In genomic region chr2:144402282-144402681, GRCh38 we compare ENCODE assay signal across 12 cellular contexts.
DNase-seq lines count a peak whose midpoint lies in the region; ATAC-seq, FAIRE-seq and TF ChIP-seq lines count a peak whose summit lies in the region.
"Had no signal": no experiment of that assay in that cellular context is flagged by ENCODE, and none has a peak within 500 bp of the region (broad histone marks: within the 10 kb centered on the region; RNA-seq: fewer than 3 reads in every experiment).

No MANE protein-coding gene starts in this region.

- no peak overlapping the region for H2BK15ac ChIP-seq in mesenchymal stem cell (ENCODE audit: low read depth, poor library complexity, severe bottlenecking)

- H3K36me3 ChIP-seq in mesenchymal stem cell (ENCODE audit: control insufficient read depth in 1 of 2, insufficient read depth in 2 of 2, low read depth in 1 of 2, low read length in 2 of 2) (peaks cover 6 to 92% of the 10 kb centered on the region in 2 experiments), tibial nerve (peaks cover 7 to 49% (median 9%) of the 10 kb centered on the region in 3 donors)

- 50% methylated on average over 5 of the region's 6 CpGs for WGBS in mesenchymal stem cell
- 44 to 46% methylated on average over 6 of the region's 6 CpGs for WGBS in tibial nerve, 2 donors

- H3K79me1 ChIP-seq in mesenchymal stem cell (replicated peaks; ENCODE audit: low read length, poor library complexity, severe bottlenecking): peaks cover 16% of the 10 kb centered on the region

- no peak overlapping the region for H3K4me2 ChIP-seq in mesenchymal stem cell (ENCODE audit: low read length, poor library complexity, severe bottlenecking)

- H3K14ac ChIP-seq in mesenchymal stem cell (ENCODE audit: low read length in 2 of 2): no peak overlapping the region

- no peak for TF ChIP-seq POLR2A in tibial nerve (IDR thresholded peaks at IDR 0.05)

- H4K91ac ChIP-seq in mesenchymal stem cell (ENCODE audit: low read length): no peak overlapping the region

- H3K9me3 ChIP-seq in mesenchymal stem cell (ENCODE audit: control insufficient read depth, low read length) (no peaks in the 10 kb centered on the region), tibial nerve (no peaks in the 10 kb centered on the region)

- no peak overlapping the region for H2BK12ac ChIP-seq in mesenchymal stem cell (ENCODE audit: low read length in 2 of 2)

- TF ChIP-seq CTCF in tibial nerve (IDR thresholded peaks at IDR 0.05): no peak

- peak overlapping the region; percentile 95 for H2AK5ac ChIP-seq in mesenchymal stem cell (ENCODE audit: low read length, severe bottlenecking)

- DNase-seq in NCI-H510A treated with DMSO at 0.1 percent for 48 hours (lab: John Stamatoyannopoulos, UW) (peak; percentile 21), NCI-H510A (lab: John Stamatoyannopoulos, UW) (no peak), mesenchymal stem cell (peak; percentile 55), tibial nerve (ENCODE audit: low spot score in 2 of 2) (no peak)
- no peak for DNase-seq in NK-92 treated with Interleukin-12 subunit alpha and Interleukin-12 subunit beta, amount 100 ng/mL, for 24 hours (lab: John Stamatoyannopoulos, UW)
- DNase-seq in activated naive CD4-positive, alpha-beta T cell (lab: John Stamatoyannopoulos, UW): no peak
- DNase-seq: activated T-cell treated with anti-CD3 and anti-CD28 coated beads for 4 hours; brain microvascular endothelial cell; DMS53; stimulated activated naive CD8-positive, alpha-beta T cell treated with anti-CD3 and anti-CD28 coated beads, Interleukin-15, amount 100 ng/mL, for 72 hours had no signal

- H3K27me3 ChIP-seq in mesenchymal stem cell (ENCODE audit: control insufficient read depth in 1 of 2, insufficient read depth in 1 of 2, low read length in 2 of 2) (no peaks in the 10 kb centered on the region), tibial nerve (no peaks in the 10 kb centered on the region)
- H3K27me3 ChIP-seq: brain microvascular endothelial cell had no signal

- no peak overlapping the region for H3K9ac ChIP-seq in mesenchymal stem cell (ENCODE audit: low read length)

- FAIRE-seq in endometrium (lab: Jason Lieb, UNC): peak; percentile 4

- H2AFZ ChIP-seq in mesenchymal stem cell (ENCODE audit: low read depth, low read length): no peak overlapping the region

- peak overlapping the region; percentile 42 for H4K8ac ChIP-seq in mesenchymal stem cell (ENCODE audit: low read length)

- H2BK5ac ChIP-seq in mesenchymal stem cell (ENCODE audit: low read depth, low read length, poor library complexity, severe bottlenecking): peak overlapping the region; percentile 61

- H3K4ac ChIP-seq in mesenchymal stem cell (ENCODE audit: low read depth in 1 of 2, low read length in 2 of 2): peak overlapping the region in 1 of 2 experiments; percentile 11

- H3K27ac ChIP-seq in mesenchymal stem cell (ENCODE audit: low read length, poor library complexity, severe bottlenecking) (peak overlapping the region; percentile 21), tibial nerve (peak overlapping the region; percentile 29 to 68 (median 54))
- H3K27ac ChIP-seq: brain microvascular endothelial cell had no signal

- H3K4me1 ChIP-seq in mesenchymal stem cell (ENCODE audit: control insufficient read depth, insufficient read depth, low read depth, low read length): peaks cover 6% of the 10 kb centered on the region
- peaks cover 0 to 28% (median 3%) of the 10 kb centered on the region in 4 donors for H3K4me1 ChIP-seq in tibial nerve

- no peak for ATAC-seq in HG03045 (IDR thresholded peaks at IDR 0.05; ENCODE audit: unreplicated experiment)
- ATAC-seq: stimulated activated naive CD8-positive, alpha-beta T cell treated with anti-CD3 and anti-CD28 coated beads, Interleukin-15, amount 100 ng/mL, for 72 hours had no signal

- no peak overlapping the region for H2BK120ac ChIP-seq in mesenchymal stem cell (ENCODE audit: low read depth, low read length)

- peak in 1 of 2 donors; percentile 11 for TF ChIP-seq EP300 in tibial nerve (IDR thresholded peaks at IDR 0.05)

- peak overlapping the region in 1 of 2 experiments; percentile 0 for H3K23ac ChIP-seq in mesenchymal stem cell (ENCODE audit: low read length in 2 of 2)

- peak overlapping the region in 1 of 2 experiments; percentile 59 for H3K18ac ChIP-seq in mesenchymal stem cell (ENCODE audit: low read depth in 1 of 2, low read length in 2 of 2)

- H3K4me3 ChIP-seq in mesenchymal stem cell (ENCODE audit: insufficient read depth in 1 of 2, low read depth in 1 of 2, low read length in 2 of 2) (no peak overlapping the region), tibial nerve (no peak overlapping the region)

Comparison
In these comparisons a context has a peak if more than half of its experiments do, and no peak if none do; other contexts are left out.
1. DNase-seq: peak in NCI-H510A treated with DMSO at 0.1 percent for 48 hours (single experiment) and mesenchymal stem cell (single experiment); none in NCI-H510A (single experiment), tibial nerve (0 of 2), NK-92 treated with Interleukin-12 subunit alpha and Interleukin-12 subunit beta, amount 100 ng/mL, for 24 hours (single experiment) and activated naive CD4-positive, alpha-beta T cell (0 of 4).